ENCODE assay signal across 9 cellular contexts in genomic region chr21:33540711-33541104, GRCh38. TPM values are rescaled to one million over a fixed set of nuclear protein-coding genes. Genes with fewer than 3 reads are reported as not detected.
DNase-seq lines count a peak whose midpoint lies in the region; ATAC-seq and TF ChIP-seq lines count a peak whose summit lies in the region.
"Had no signal": no experiment of that assay in that cellular context is flagged by ENCODE, and none has a peak within 500 bp of the region (broad histone marks: within the 10 kb centered on the region; RNA-seq: fewer than 3 reads in every experiment).

No MANE protein-coding gene starts in this region.

- peaks cover 60% of the 10 kb centered on the region for H3K79me2 ChIP-seq in mesendoderm (ENCODE audit: control insufficient read depth, insufficient read depth, low read length)

- H3K4me2 ChIP-seq in mesendoderm (ENCODE audit: low read length), result peak overlapping the region; percentile 18

- TF ChIP-seq CTCF in AG10803 (conservative IDR thresholded peaks at IDR 0.05; ENCODE audit: low read length) (no peak), astrocyte of the spinal cord (IDR thresholded peaks at IDR 0.05; ENCODE audit: low read depth, low read length) (no peak), GM13976 (IDR thresholded peaks at IDR 0.05; ENCODE audit: borderline replicate concordance, control extremely low read depth, extremely low read depth, insufficient read depth, missing control alignments) (no peak)

- no peaks in the 10 kb centered on the region for H3K4me1 ChIP-seq in mesendoderm (ENCODE audit: control insufficient read depth, low read depth, low read length)

- WGBS in mesendoderm (ENCODE audit: extremely low coverage, insufficient coverage, low lambda C conversion rate), result no CpG with 5 or more reads among the region's 3 CpGs

- no peak overlapping the region for H2BK120ac ChIP-seq in mesendoderm (ENCODE audit: low read depth, low read length)

- H3K27ac ChIP-seq in mesendoderm (ENCODE audit: low read depth, low read length), result no peak overlapping the region

- H2AK5ac ChIP-seq in mesendoderm (ENCODE audit: low read length), result no peak overlapping the region

- in situ Hi-C loops in astrocyte of the spinal cord (cut with HindIII; ENCODE audit: low sequenced_read_pairs) (no loop called here), GM13976 (cut with MboI; ENCODE audit: low sequenced_read_pairs, unreplicated experiment) (no loop called here)

- DNase-seq in AG10803 (ENCODE audit: low read depth), result no peak
- peak; percentile 19 for DNase-seq in HT-29 (ENCODE audit: low spot score)
- DNase-seq in astrocyte of the spinal cord (ENCODE audit: low read depth, low spot score), result no peak
- peak; percentile 68 for DNase-seq in mesendoderm
- DNase-seq in left lobe of liver (ENCODE audit: low spot score), result no peak
- no peak for DNase-seq in GM13976 (ENCODE audit: low spot score)
- DNase-seq in activated gamma-delta T cell (lab: John Stamatoyannopoulos, UW), result no peak
- DNase-seq in activated CD4-positive, alpha-beta T cell treated with anti-CD3 and anti-CD28 coated beads, Interleukin-2, amount 50 U/mL, for 1 hour, result no peak
- DNase-seq: effector CD4-positive, alpha-beta T cell had no signal

- H3K4ac ChIP-seq in mesendoderm (ENCODE audit: low read depth, low read length), result no peak overlapping the region

- H3K9ac ChIP-seq in mesendoderm (ENCODE audit: low read length), result no peak overlapping the region

- H3K18ac ChIP-seq in mesendoderm (ENCODE audit: low read length), result no peak overlapping the region

- H4K5ac ChIP-seq in mesendoderm (ENCODE audit: low read length), result no peak overlapping the region

- ATAC-seq in left lobe of liver, result no peak

- no peak overlapping the region for H2BK5ac ChIP-seq in mesendoderm (ENCODE audit: low read length)

- H3K4me3 ChIP-seq in AG10803 (ENCODE audit: low read length) (peak overlapping the region; percentile 7; the same call in 1 of the 2 replicates), astrocyte of the spinal cord (ENCODE audit: low read depth, low read length) (peak overlapping the region; percentile 89), mesendoderm (ENCODE audit: low read length) (no peak overlapping the region)

- no peak overlapping the region for H2BK15ac ChIP-seq in mesendoderm (replicated peaks; ENCODE audit: low read depth)

- peaks cover 2% of the 10 kb centered on the region for H3K79me1 ChIP-seq in mesendoderm (ENCODE audit: low read length)

- no peak overlapping the region for H3K56ac ChIP-seq in mesendoderm (ENCODE audit: low read length)

- peaks cover 4% of the 10 kb centered on the region for H3K36me3 ChIP-seq in mesendoderm (ENCODE audit: control insufficient read depth, insufficient read depth, low read length)

- no peak overlapping the region for H4K8ac ChIP-seq in mesendoderm (ENCODE audit: low read depth, low read length)

- no peaks in the 10 kb centered on the region for H3K27me3 ChIP-seq in mesendoderm (ENCODE audit: insufficient read depth, low read length, poor library complexity)

- no peak overlapping the region for H3K23ac ChIP-seq in mesendoderm (ENCODE audit: low read length)

RNA-seq across cellular contexts. Expression of gene GART, which starts 1.2 kb away (rescaled TPM):
- 57.6 and 59.4 TPM in 2 replicates for total RNA-seq in HT-29 (2014; rRNA removed; shearing (Covaris generic))
- polyA plus RNA-seq in mesendoderm (2013, experiment 1 of 2), result 125 TPM
- 124 TPM for polyA plus RNA-seq in mesendoderm (2013, experiment 2 of 2)
- 31.7 TPM for total RNA-seq in left lobe of liver

RNA-seq across cellular contexts. Expression of gene SON, which starts 2.1 kb away (rescaled TPM):
- total RNA-seq in HT-29 (2014; rRNA removed; shearing (Covaris generic)), result 67.7 and 68.9 TPM in 2 replicates
- polyA plus RNA-seq in mesendoderm (2013, experiment 1 of 2), result 119 TPM
- 114 TPM for polyA plus RNA-seq in mesendoderm (2013, experiment 2 of 2)
- 94.6 TPM for total RNA-seq in left lobe of liver

RNA-seq across cellular contexts. Expression of gene DONSON, which starts 47.8 kb away (rescaled TPM):
- total RNA-seq in HT-29 (2014; rRNA removed; shearing (Covaris generic)), result 19.4 and 21.7 TPM in 2 replicates
- polyA plus RNA-seq in mesendoderm (2013, experiment 1 of 2), result 22.6 TPM
- polyA plus RNA-seq in mesendoderm (2013, experiment 2 of 2), result 22.2 TPM
- total RNA-seq in left lobe of liver, result 6.2 TPM

RNA-seq across cellular contexts. Expression of gene DNAJC28, which starts 49.2 kb away (rescaled TPM):
- 0.20 and 0.42 TPM in 2 replicates for total RNA-seq in HT-29 (2014; rRNA removed; shearing (Covaris generic))
- polyA plus RNA-seq in mesendoderm (2013, experiment 1 of 2), result 1.8 TPM
- polyA plus RNA-seq in mesendoderm (2013, experiment 2 of 2), result 1.5 TPM
- total RNA-seq in left lobe of liver, result 2.3 TPM

Comparison
In these comparisons a context has a peak if more than half of its experiments do, and no peak if none do; other contexts are left out.
1. DNase-seq: peak in HT-29 (single experiment) and mesendoderm (single experiment); none in AG10803 (single experiment), astrocyte of the spinal cord (single experiment), left lobe of liver (single experiment), GM13976 (single experiment), activated gamma-delta T cell (single experiment) and activated CD4-positive, alpha-beta T cell treated with anti-CD3 and anti-CD28 coated beads, Interleukin-2, amount 50 U/mL, for 1 hour (single experiment).